ENCODE assay signal across 10 cellular contexts in genomic region chr14:20955538-20955873, GRCh38. TPM values are rescaled to one million over a fixed set of nuclear protein-coding genes. Genes with fewer than 3 reads are reported as not detected.
"Had no signal": no experiment of that assay in that cellular context is flagged by ENCODE, and none has a peak within 500 bp of the region (broad histone marks: within the 10 kb centered on the region; RNA-seq: fewer than 3 reads in every experiment).

No MANE protein-coding gene starts in this region.

RNA-seq across cellular contexts. Expression of gene RNASE2, which starts 0.2 kb away (rescaled TPM):
- total RNA-seq: activated CD4-positive, alpha-beta T cell treated with anti-CD3 and anti-CD28 coated beads for 36 hours; activated CD8-positive, alpha-beta memory T cell treated with anti-CD3 and anti-CD28 coated beads, Interleukin-2, amount 10 ng/mL, durations not matched to agents 7 days and 5 days; activated CD8-positive, alpha-beta T cell treated with anti-CD3 and anti-CD28 coated beads, Interleukin-2, amount 10 ng/mL, durations not matched to agents 7 days and 5 days; activated T-helper 2 cell treated with anti-CD3 and anti-CD28 coated beads, Interferon-gamma antibody, Interleukin-2, Interleukin-4, amounts not matched to agents 10 μg/mL and 5 μg/mL and 100 μg/mL, durations not matched to agents 14 hours and 24 hours and 36 hours; chondrocyte; endothelial cell of umbilical vein; fibroblast of lung; fibroblast of villous mesenchyme; smooth muscle cell; T-helper 2 cell treated with Interferon-gamma antibody and Interleukin-4, amounts not matched to agents 100 ng/mL and 5 ng/mL, for 36 hours had no signal

RNA-seq across cellular contexts. Expression of gene SLC39A2, which starts 43.6 kb away (rescaled TPM):
- total RNA-seq: activated CD8-positive, alpha-beta T cell treated with anti-CD3 and anti-CD28 coated beads, Interleukin-2, amount 10 ng/mL, durations not matched to agents 7 days and 5 days; chondrocyte; endothelial cell of umbilical vein; fibroblast of villous mesenchyme had no signal
